In the genomic region with DNA sequence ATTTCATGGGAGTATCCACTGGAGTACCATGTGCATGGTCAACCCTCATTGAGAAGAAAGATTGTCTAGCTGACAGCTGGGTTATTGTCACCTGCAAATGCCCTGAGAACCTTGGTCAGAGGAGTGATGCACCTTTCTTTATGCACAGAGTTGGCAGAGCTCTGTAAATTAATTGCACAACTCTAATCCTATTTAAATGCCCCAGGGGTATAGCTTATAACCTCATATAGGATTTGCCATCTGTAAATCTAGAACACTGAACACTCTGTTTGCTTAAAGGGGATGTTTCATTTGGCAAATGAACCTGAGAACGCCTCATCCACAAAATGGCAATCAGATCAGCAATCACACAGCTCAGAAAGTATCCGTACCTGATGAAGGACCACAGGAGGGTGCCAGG, we compare ENCODE assay signal across 23 cellular contexts.
A peak's percentile ranks its signal among the peaks of the same experiment; 100 is the strongest.
DNase-seq lines count a peak whose midpoint lies in the region; TF ChIP-seq lines count a peak whose summit lies in the region.
"Had no signal": no experiment of that assay in that cellular context is flagged by ENCODE, and none has a peak within 500 bp of the region (broad histone marks: within the 10 kb centered on the region; RNA-seq: fewer than 3 reads in every experiment).

No MANE protein-coding gene starts in this region.

- H3K9me3 Mint-ChIP-seq in neural progenitor cell (no peaks in the 10 kb centered on the region), immature natural killer cell (no peaks in the 10 kb centered on the region)
- H3K9me3 Mint-ChIP-seq: CD8-positive, alpha-beta T cell had no signal

- H4K20me1 ChIP-seq in neural progenitor cell (ENCODE audit: low read depth): no peaks in the 10 kb centered on the region
- H4K20me1 ChIP-seq: BLaER1 had no signal

- H3K4me1 ChIP-seq in neural progenitor cell: peaks cover 11% of the 10 kb centered on the region
- H3K4me1 ChIP-seq: BLaER1, Caco-2, HAP-1 had no signal

- H3K4me1 Mint-ChIP-seq in neural progenitor cell: peaks cover 30% of the 10 kb centered on the region
- H3K4me1 Mint-ChIP-seq in immature natural killer cell: no peaks in the 10 kb centered on the region
- H3K4me1 Mint-ChIP-seq: B cell; CD4-positive, CD25-positive, alpha-beta regulatory T cell had no signal

- H3K27ac Mint-ChIP-seq in neural progenitor cell (peak overlapping the region; percentile 3), immature natural killer cell (no peak overlapping the region)
- H3K27ac Mint-ChIP-seq: B cell; CD4-positive, CD25-positive, alpha-beta regulatory T cell; CD8-positive, alpha-beta T cell; HFFc6 had no signal

- DNase-seq in NCI-H2171 treated with DMSO at 0.1 percent for 48 hours (lab: John Stamatoyannopoulos, UW) (peak; percentile 25), NCI-H2171 (lab: John Stamatoyannopoulos, UW) (no peak), NCI-H524 treated with DMSO at 0.1 percent for 48 hours (lab: John Stamatoyannopoulos, UW) (peak; percentile 40), NCI-H82 treated with DMSO at 0.1 percent for 48 hours (lab: John Stamatoyannopoulos, UW; ENCODE audit: unreplicated experiment) (peak; percentile 80), neural progenitor cell (ENCODE audit: low spot score) (no peak), GM13977 (ENCODE audit: low spot score) (no peak), immature natural killer cell (no peak), NCI-H1417 (lab: John Stamatoyannopoulos, UW) (no peak)
- DNase-seq: Caco-2; CD4-positive, CD25-positive, alpha-beta regulatory T cell; CD8-positive, alpha-beta T cell; DMS 273 treated with DMSO at 0.1 percent for 48 hours; DMS79; EL; GDM1; GOT3; HFFc6 had no signal

- no peaks in the 10 kb centered on the region for H3K36me3 Mint-ChIP-seq in neural progenitor cell
- no peaks in the 10 kb centered on the region for H3K36me3 Mint-ChIP-seq in immature natural killer cell
- H3K36me3 Mint-ChIP-seq: CD4-positive, CD25-positive, alpha-beta regulatory T cell; CD8-positive, alpha-beta T cell had no signal

- no peaks in the 10 kb centered on the region for H3K9me3 ChIP-seq in neural progenitor cell (ENCODE audit: low read depth)
- H3K9me3 ChIP-seq: BLaER1, Caco-2, HAP-1 had no signal

- H2AFZ ChIP-seq in neural progenitor cell (replicated peaks): no peak overlapping the region

- H3K27me3 Mint-ChIP-seq in neural progenitor cell (ENCODE audit: insufficient read depth, low read depth): peaks cover 3% of the 10 kb centered on the region
- peaks cover 2 to 4% (median 3%) of the 10 kb centered on the region in 3 donors for H3K27me3 Mint-ChIP-seq in immature natural killer cell (ENCODE audit: low read depth in 3 of 3)
- H3K27me3 Mint-ChIP-seq: B cell had no signal

- H3K36me3 ChIP-seq in neural progenitor cell: no peaks in the 10 kb centered on the region
- H3K36me3 ChIP-seq: BLaER1, HAP-1 had no signal

- no peak for TF ChIP-seq CTCF in neural progenitor cell (IDR thresholded peaks at IDR 0.05)
- no peak for TF ChIP-seq CTCF in GM13977 (IDR thresholded peaks at IDR 0.05; ENCODE audit: extremely low read depth, insufficient read depth, missing control alignments)

- no peak overlapping the region for H3K9ac ChIP-seq in neural progenitor cell
- H3K9ac ChIP-seq: BLaER1 had no signal

- H3F3A ChIP-seq in neural progenitor cell (ENCODE audit: low read depth): peaks cover 10% of the 10 kb centered on the region

- no peaks in the 10 kb centered on the region for H3K79me2 ChIP-seq in neural progenitor cell (ENCODE audit: low read depth)

- no peak overlapping the region for H3K4me2 ChIP-seq in neural progenitor cell
- H3K4me2 ChIP-seq: BLaER1 had no signal

- no peak overlapping the region for H3K4me3 ChIP-seq in neural progenitor cell
- H3K4me3 ChIP-seq: BLaER1, GM12878, HAP-1 had no signal

- no peaks in the 10 kb centered on the region for H3K27me3 ChIP-seq in neural progenitor cell
- H3K27me3 ChIP-seq: BLaER1 had no signal

- H3K27ac ChIP-seq in neural progenitor cell: no peak overlapping the region
- H3K27ac ChIP-seq: 22Rv1, BLaER1, C4-2B had no signal

- H3K4me3 Mint-ChIP-seq in neural progenitor cell: no peak overlapping the region
- no peak overlapping the region for H3K4me3 Mint-ChIP-seq in immature natural killer cell
- H3K4me3 Mint-ChIP-seq: B cell; CD4-positive, CD25-positive, alpha-beta regulatory T cell; CD8-positive, alpha-beta T cell; HFFc6 had no signal

- in situ Hi-C loops in GM13977 (cut with MboI; ENCODE audit: low pct_unique_long_range_greater_than_20kb, low sequenced_read_pairs, unreplicated experiment): no loop called here

Comparison
In these comparisons a context has a peak if more than half of its experiments do, and no peak if none do; other contexts are left out.
1. DNase-seq: peak in NCI-H2171 treated with DMSO at 0.1 percent for 48 hours (single experiment), NCI-H524 treated with DMSO at 0.1 percent for 48 hours (single experiment) and NCI-H82 treated with DMSO at 0.1 percent for 48 hours (single experiment); none in NCI-H2171 (single experiment), neural progenitor cell (single experiment), GM13977 (single experiment), immature natural killer cell (0 of 3) and NCI-H1417 (0 of 3).